8 cellular contexts compared by ENCODE assay signal in the genomic region with DNA sequence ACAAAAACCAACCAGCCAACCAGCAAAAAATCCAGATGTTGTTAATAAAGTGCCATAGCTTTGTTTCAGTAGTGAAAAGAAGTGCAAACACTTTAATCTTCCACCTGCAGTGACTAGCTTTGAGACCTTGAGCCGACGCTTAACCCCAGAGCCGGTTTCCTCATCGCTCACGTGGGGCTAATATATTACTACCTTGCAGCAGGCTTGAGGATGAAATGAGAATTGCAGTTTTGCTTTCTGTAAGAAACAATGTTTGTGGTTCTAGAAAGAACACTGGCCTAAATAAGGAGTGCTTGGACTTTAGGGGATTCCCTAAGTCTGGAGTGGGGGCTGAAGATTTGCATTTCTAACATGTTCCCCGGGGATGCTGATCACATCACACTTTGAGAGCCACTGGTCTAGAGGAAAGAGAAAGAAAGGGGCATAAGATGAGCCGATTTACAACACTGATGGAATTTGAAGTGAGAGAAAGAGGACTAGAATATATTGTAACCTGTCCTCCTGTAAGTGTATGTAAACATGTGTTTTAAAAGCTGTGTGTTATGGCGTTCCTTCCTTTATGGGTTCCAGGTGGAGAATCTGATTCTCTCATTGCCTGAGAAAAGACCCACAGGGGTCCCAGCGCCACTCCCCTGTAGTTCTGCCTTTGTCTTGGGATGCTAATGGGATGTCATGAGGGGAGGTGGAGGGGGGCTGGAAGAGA. TPM values are rescaled to one million over a fixed set of nuclear protein-coding genes. Genes with fewer than 3 reads are reported as not detected.
DNase-seq lines count a peak whose midpoint lies in the region; ATAC-seq and TF ChIP-seq lines count a peak whose summit lies in the region.

No MANE protein-coding gene starts in this region.

- no peak overlapping the region for H3K27ac ChIP-seq in right cardiac atrium (ENCODE audit: low read length)

- intact Hi-C loops in right cardiac atrium (cut with DNase I) = loop anchor here in 1 of 4 donors (5.0 kb wide), 1 partner anchor 94 kb away; a partner anchor contains a TSS

- H3K4me3 ChIP-seq in AG04449 (ENCODE audit: low read depth, low read length) (peak overlapping the region; percentile 85), right cardiac atrium (ENCODE audit: low read length) (peak overlapping the region; percentile 89)

- no peak for TF ChIP-seq CTCF in AG04449 (IDR thresholded peaks at IDR 0.05; ENCODE audit: insufficient read depth, low read length, missing control alignments)

- H3K9me3 ChIP-seq in right cardiac atrium (ENCODE audit: control insufficient read depth, low read length) = no peaks in the 10 kb centered on the region

- 27% methylated on average over 9 of the region's 9 CpGs for WGBS in right cardiac atrium

- POLR2A ChIA-PET in AG04449 (lab: Yijun Ruan, JAX) = interaction anchor here (0.6 to 1.7 kb wide), 5 partner anchors 29 to 64 kb away, joined by 3 to 8 read pairs (median 3); no protein-coding TSS in a partner anchor

- DNase-seq in AG04449 (ENCODE audit: low read depth, low spot score) = no peak
- DNase-seq in NCI-H526 treated with DMSO at 0.1 percent for 48 hours (lab: John Stamatoyannopoulos, UW) = peak; percentile 65
- DNase-seq in activated naive CD4-positive, alpha-beta T cell treated with anti-CD3 and anti-CD28 coated beads, Interleukin-2, amount 50 U/mL, for 16 hours = peak; percentile 44
- DNase-seq in right cardiac atrium = peak in 1 of 3 donors; percentile 65
- peak; percentile 87 for DNase-seq in renal cortical epithelial cell (ENCODE audit: low read depth)
- DNase-seq in NCI-H2107 (lab: John Stamatoyannopoulos, UW) = no peak

- ATAC-seq in GM18511 (IDR thresholded peaks at IDR 0.05; ENCODE audit: unreplicated experiment) = peak; percentile 84
- peak; percentile 94 for ATAC-seq in HG02938 (IDR thresholded peaks at IDR 0.05; ENCODE audit: unreplicated experiment)
- peak; percentile 36 to 70 for ATAC-seq in right cardiac atrium

- no peaks in the 10 kb centered on the region for H3K27me3 ChIP-seq in right cardiac atrium (ENCODE audit: control insufficient read depth, insufficient read depth)

- H3K4me1 ChIP-seq in right cardiac atrium (ENCODE audit: control insufficient read depth, insufficient read depth, low read length) = no peaks in the 10 kb centered on the region

- CTCF ChIA-PET in AG04449 (lab: Yijun Ruan, JAX) = interaction anchor here (0.6 to 1.5 kb wide), 12 partner anchors 8 to 103 kb away, joined by 3 to 5 read pairs (median 4); a partner anchor contains a TSS

RNA-seq across cellular contexts. Expression of a gene that starts 1.4 kb away (rescaled TPM):
- total RNA-seq in right cardiac atrium = 10 to 100 TPM in 1 of 4 donors, 1 to 10 TPM in 3; 6.7 to 10.6 (median 8.3) TPM
- polyA plus RNA-seq in right cardiac atrium = 3.5 TPM
- 49.1 and 86.3 TPM in 2 replicates for total RNA-seq in renal cortical epithelial cell

Comparison
In these comparisons a context has a peak if more than half of its experiments do, and no peak if none do; other contexts are left out.
1. DNase-seq: peak in NCI-H526 treated with DMSO at 0.1 percent for 48 hours (single experiment), activated naive CD4-positive, alpha-beta T cell treated with anti-CD3 and anti-CD28 coated beads, Interleukin-2, amount 50 U/mL, for 16 hours (single experiment) and renal cortical epithelial cell (single experiment); none in AG04449 (single experiment) and NCI-H2107 (single experiment).
2. Peak in every context shown above with its lines, with median percentiles within 50 percentile points of each other: ATAC-seq.